ENCODE assay signal across 21 cellular contexts in the genomic region with DNA sequence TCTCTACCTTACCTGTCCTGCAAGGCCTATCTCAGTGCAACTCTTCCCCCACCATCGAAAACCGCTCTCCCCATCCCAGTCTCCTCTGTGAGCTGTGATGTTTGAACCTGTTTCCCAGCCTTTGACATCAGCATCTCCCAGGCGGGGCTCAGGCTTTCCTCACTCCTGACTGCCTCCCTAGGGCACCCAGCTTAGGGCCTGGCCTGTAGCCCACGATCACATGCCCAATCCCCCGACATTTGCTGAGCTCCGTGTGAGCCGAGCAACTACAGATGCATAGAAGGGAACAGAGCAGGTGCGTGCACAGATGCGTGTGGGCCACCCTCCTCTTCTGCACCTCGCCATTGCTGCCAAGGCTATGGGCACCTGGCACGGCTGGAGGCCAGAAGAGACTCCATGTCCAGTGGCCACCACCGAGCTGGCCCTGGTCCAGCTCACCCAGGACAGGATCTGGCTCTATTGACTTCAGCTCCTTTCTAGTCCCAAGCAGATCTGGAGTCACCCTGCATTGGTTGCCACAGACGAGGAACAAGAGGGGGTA. TPM values are rescaled to one million over a fixed set of nuclear protein-coding genes. Genes with fewer than 3 reads are reported as not detected.
DNase-seq lines count a peak whose midpoint lies in the region; ATAC-seq, FAIRE-seq and TF ChIP-seq lines count a peak whose summit lies in the region.
"Had no signal": no experiment of that assay in that cellular context is flagged by ENCODE, and none has a peak within 500 bp of the region (broad histone marks: within the 10 kb centered on the region; RNA-seq: fewer than 3 reads in every experiment).

No MANE protein-coding gene starts in this region.

- H3K4me1 ChIP-seq in OCI-LY3 (ENCODE audit: low read length) (peaks cover 17% of the 10 kb centered on the region), mesenchymal stem cell (ENCODE audit: control insufficient read depth, insufficient read depth, low read depth, low read length) (peaks cover 22% of the 10 kb centered on the region), small intestine (ENCODE audit: control insufficient read depth in 2 of 2, insufficient read depth in 1 of 2, low read depth in 1 of 2, low read length in 1 of 2) (no peaks in the 10 kb centered on the region)

- CTCF ChIA-PET in activated CD8-positive, alpha-beta T cell treated with anti-CD3 and anti-CD28 coated beads, Interleukin-2, amount 10 ng/mL, durations not matched to agents 7 days and 5 days (lab: Charles Lee), result no interaction called here
- CTCF ChIA-PET in activated CD8-positive, alpha-beta T cell treated with anti-CD3 and anti-CD28 coated beads for 36 hours (lab: Charles Lee), result no interaction called here

- no peaks in the 10 kb centered on the region for H3K9me3 Mint-ChIP-seq in activated CD8-positive, alpha-beta T cell treated with anti-CD3 and anti-CD28 coated beads, Interleukin-2, amount 10 ng/mL, durations not matched to agents 7 days and 5 days (ENCODE audit: insufficient read depth)
- H3K9me3 Mint-ChIP-seq in activated CD8-positive, alpha-beta T cell treated with anti-CD3 and anti-CD28 coated beads for 36 hours, result no peaks in the 10 kb centered on the region
- H3K9me3 Mint-ChIP-seq in stimulated activated memory B cell treated with anti-CD40 and anti-IgM and Interleukin-4, amounts not matched to agents 10 μg/mL and 1 μg/mL and 100 μg/mL, for 72 hours, result no peaks in the 10 kb centered on the region

- FAIRE-seq in small intestine (lab: Jason Lieb, UNC), result no peak
- FAIRE-seq: A204.1, G401.6 had no signal

- no peak overlapping the region for H3K4me3 Mint-ChIP-seq in activated CD8-positive, alpha-beta T cell treated with anti-CD3 and anti-CD28 coated beads, Interleukin-2, amount 10 ng/mL, durations not matched to agents 7 days and 5 days
- no peak overlapping the region for H3K4me3 Mint-ChIP-seq in activated CD8-positive, alpha-beta T cell treated with anti-CD3 and anti-CD28 coated beads for 36 hours
- H3K4me3 Mint-ChIP-seq in stimulated activated memory B cell treated with anti-CD40 and anti-IgM and Interleukin-4, amounts not matched to agents 10 μg/mL and 1 μg/mL and 100 μg/mL, for 72 hours, result no peak overlapping the region
- H3K4me3 Mint-ChIP-seq: CD14-positive monocyte had no signal

- H2AK5ac ChIP-seq in mesenchymal stem cell (ENCODE audit: low read length, severe bottlenecking), result peak overlapping the region; percentile 7

- no peak for TF ChIP-seq CTCF in activated CD8-positive, alpha-beta T cell treated with anti-CD3 and anti-CD28 coated beads for 36 hours (IDR thresholded peaks at IDR 0.05)
- TF ChIP-seq CTCF in OCI-LY3 (IDR thresholded peaks at IDR 0.05; ENCODE audit: low read depth, low read length), result no peak

- H3K4me2 ChIP-seq in OCI-LY3 (ENCODE audit: low read length) (peak overlapping the region; percentile 37), mesenchymal stem cell (ENCODE audit: low read length, poor library complexity, severe bottlenecking) (no peak overlapping the region)

- DNase-seq in activated CD8-positive, alpha-beta T cell treated with anti-CD3 and anti-CD28 coated beads, Interleukin-2, amount 10 ng/mL, durations not matched to agents 7 days and 5 days, result no peak
- DNase-seq in activated CD8-positive, alpha-beta T cell treated with anti-CD3 and anti-CD28 coated beads for 36 hours, result no peak
- DNase-seq in mesenchymal stem cell (no peak), small intestine (no peak), head of caudate nucleus (no peak)
- DNase-seq: Caco-2, DND-41, GM23248, KBM-7, NCI-H1048, NCI-H1436 treated with DMSO at 0.1 percent for 48 hours, NCI-H2029 treated with DMSO at 0.1 percent for 48 hours, NCI-H510A treated with DMSO at 0.1 percent for 48 hours, NCI-H82 had no signal

- H3K27me3 ChIP-seq in OCI-LY3 (ENCODE audit: low read depth, low read length), result peaks cover 35% of the 10 kb centered on the region
- peaks cover 0 to 17% of the 10 kb centered on the region in 2 experiments for H3K27me3 ChIP-seq in mesenchymal stem cell (ENCODE audit: control insufficient read depth in 1 of 2, insufficient read depth in 1 of 2, low read length in 2 of 2)
- no peaks in the 10 kb centered on the region for H3K27me3 ChIP-seq in small intestine (ENCODE audit: control insufficient read depth in 2 of 2, insufficient read depth in 2 of 2, low read length in 2 of 2)

- H3K14ac ChIP-seq in mesenchymal stem cell (ENCODE audit: low read length in 2 of 2), result no peak overlapping the region

- no peak overlapping the region for H2BK15ac ChIP-seq in mesenchymal stem cell (ENCODE audit: low read depth, poor library complexity, severe bottlenecking)

- peaks cover 8% of the 10 kb centered on the region for H3K27me3 Mint-ChIP-seq in activated CD8-positive, alpha-beta T cell treated with anti-CD3 and anti-CD28 coated beads, Interleukin-2, amount 10 ng/mL, durations not matched to agents 7 days and 5 days (ENCODE audit: low read depth)
- H3K27me3 Mint-ChIP-seq in activated CD8-positive, alpha-beta T cell treated with anti-CD3 and anti-CD28 coated beads for 36 hours, result no peaks in the 10 kb centered on the region
- peaks cover 22% of the 10 kb centered on the region for H3K27me3 Mint-ChIP-seq in stimulated activated memory B cell treated with anti-CD40 and anti-IgM and Interleukin-4, amounts not matched to agents 10 μg/mL and 1 μg/mL and 100 μg/mL, for 72 hours

- H3K79me2 ChIP-seq in OCI-LY3 (ENCODE audit: low read length), result no peaks in the 10 kb centered on the region

- POLR2A ChIA-PET in activated CD8-positive, alpha-beta T cell treated with anti-CD3 and anti-CD28 coated beads, Interleukin-2, amount 10 ng/mL, durations not matched to agents 7 days and 5 days (lab: Charles Lee), result no interaction called here
- POLR2A ChIA-PET in activated CD8-positive, alpha-beta T cell treated with anti-CD3 and anti-CD28 coated beads for 36 hours (lab: Charles Lee), result no interaction called here

- no peak for ATAC-seq in activated CD8-positive, alpha-beta T cell treated with anti-CD3 and anti-CD28 coated beads, Interleukin-2, amount 10 ng/mL, durations not matched to agents 7 days and 5 days
- ATAC-seq in activated CD8-positive, alpha-beta T cell treated with anti-CD3 and anti-CD28 coated beads for 36 hours, result no peak
- ATAC-seq in stimulated activated memory B cell treated with anti-CD40 and anti-IgM and Interleukin-4, amounts not matched to agents 10 μg/mL and 1 μg/mL and 100 μg/mL, for 72 hours, result peak; percentile 21
- ATAC-seq in GM21423 (IDR thresholded peaks at IDR 0.05; ENCODE audit: unreplicated experiment), result no peak
- ATAC-seq: Panc1 had no signal

- WGBS in mesenchymal stem cell, result 91% methylated on average over 13 of the region's 13 CpGs
- 75 to 88% (median 77%) methylated on average over 13 of the region's 13 CpGs for WGBS in small intestine, 3 donors

- H4K20me1 ChIP-seq in OCI-LY3 (ENCODE audit: insufficient read depth, low read length), result no peaks in the 10 kb centered on the region

- H3K9me3 ChIP-seq in OCI-LY3 (ENCODE audit: insufficient read depth, low read length), result no peaks in the 10 kb centered on the region
- no peaks in the 10 kb centered on the region for H3K9me3 ChIP-seq in mesenchymal stem cell (ENCODE audit: control insufficient read depth, low read length)
- H3K9me3 ChIP-seq in small intestine (ENCODE audit: control insufficient read depth, low read depth), result no peaks in the 10 kb centered on the region
- H3K9me3 ChIP-seq: Caco-2 had no signal

- no peak overlapping the region for H4K8ac ChIP-seq in mesenchymal stem cell (ENCODE audit: low read length)

- no peak overlapping the region for H2BK12ac ChIP-seq in mesenchymal stem cell (ENCODE audit: low read length in 2 of 2)

- H3K27ac Mint-ChIP-seq in activated CD8-positive, alpha-beta T cell treated with anti-CD3 and anti-CD28 coated beads, Interleukin-2, amount 10 ng/mL, durations not matched to agents 7 days and 5 days, result peak overlapping the region; percentile 6
- no peak overlapping the region for H3K27ac Mint-ChIP-seq in activated CD8-positive, alpha-beta T cell treated with anti-CD3 and anti-CD28 coated beads for 36 hours
- H3K27ac Mint-ChIP-seq in stimulated activated memory B cell treated with anti-CD40 and anti-IgM and Interleukin-4, amounts not matched to agents 10 μg/mL and 1 μg/mL and 100 μg/mL, for 72 hours, result peak overlapping the region; percentile 62

- no peak overlapping the region for H3K4ac ChIP-seq in mesenchymal stem cell (ENCODE audit: low read depth in 1 of 2, low read length in 2 of 2)

- no peak overlapping the region for H2BK120ac ChIP-seq in mesenchymal stem cell (ENCODE audit: low read depth, low read length)

- H2AFZ ChIP-seq in OCI-LY3 (ENCODE audit: low read depth, low read length) (no peak overlapping the region), mesenchymal stem cell (ENCODE audit: low read depth, low read length) (no peak overlapping the region)
- H2AFZ ChIP-seq: GM23248 had no signal

- no peak overlapping the region for H3K9ac ChIP-seq in OCI-LY3 (ENCODE audit: low read length)
- no peak overlapping the region for H3K9ac ChIP-seq in mesenchymal stem cell (ENCODE audit: low read length)
- H3K9ac ChIP-seq: GM23248 had no signal

- H3K36me3 ChIP-seq in OCI-LY3 (replicated peaks; ENCODE audit: low read depth, low read length), result no peaks in the 10 kb centered on the region
- no peaks in the 10 kb centered on the region for H3K36me3 ChIP-seq in mesenchymal stem cell (ENCODE audit: control insufficient read depth in 1 of 2, insufficient read depth in 2 of 2, low read depth in 1 of 2, low read length in 2 of 2)
- no peaks in the 10 kb centered on the region for H3K36me3 ChIP-seq in small intestine (ENCODE audit: control insufficient read depth in 2 of 2, insufficient read depth in 2 of 2, low read length in 2 of 2)

- no peaks in the 10 kb centered on the region for H3K36me3 Mint-ChIP-seq in activated CD8-positive, alpha-beta T cell treated with anti-CD3 and anti-CD28 coated beads, Interleukin-2, amount 10 ng/mL, durations not matched to agents 7 days and 5 days (ENCODE audit: low read depth)
- no peaks in the 10 kb centered on the region for H3K36me3 Mint-ChIP-seq in activated CD8-positive, alpha-beta T cell treated with anti-CD3 and anti-CD28 coated beads for 36 hours (ENCODE audit: low read depth)
- no peaks in the 10 kb centered on the region for H3K36me3 Mint-ChIP-seq in stimulated activated memory B cell treated with anti-CD40 and anti-IgM and Interleukin-4, amounts not matched to agents 10 μg/mL and 1 μg/mL and 100 μg/mL, for 72 hours
- H3K36me3 Mint-ChIP-seq: CD14-positive monocyte had no signal

- no peaks in the 10 kb centered on the region for H3K4me1 Mint-ChIP-seq in activated CD8-positive, alpha-beta T cell treated with anti-CD3 and anti-CD28 coated beads, Interleukin-2, amount 10 ng/mL, durations not matched to agents 7 days and 5 days (ENCODE audit: low read depth)
- H3K4me1 Mint-ChIP-seq in activated CD8-positive, alpha-beta T cell treated with anti-CD3 and anti-CD28 coated beads for 36 hours (ENCODE audit: low read depth), result no peaks in the 10 kb centered on the region
- peaks cover 18% of the 10 kb centered on the region for H3K4me1 Mint-ChIP-seq in stimulated activated memory B cell treated with anti-CD40 and anti-IgM and Interleukin-4, amounts not matched to agents 10 μg/mL and 1 μg/mL and 100 μg/mL, for 72 hours

- intact Hi-C loops in activated CD8-positive, alpha-beta T cell treated with anti-CD3 and anti-CD28 coated beads for 36 hours (cut with micrococcal nuclease), result no loop called here
- intact Hi-C loops in head of caudate nucleus (cut with DNase I), result no loop called here

- H3K79me1 ChIP-seq in mesenchymal stem cell (replicated peaks; ENCODE audit: low read length, poor library complexity, severe bottlenecking), result no peaks in the 10 kb centered on the region

- H3K18ac ChIP-seq in mesenchymal stem cell (ENCODE audit: low read depth in 1 of 2, low read length in 2 of 2), result no peak overlapping the region

- H3K4me3 ChIP-seq in OCI-LY3 (ENCODE audit: low read length) (no peak overlapping the region), mesenchymal stem cell (ENCODE audit: insufficient read depth in 1 of 2, low read depth in 1 of 2, low read length in 2 of 2) (no peak overlapping the region), small intestine (ENCODE audit: low read depth in 1 of 2, low read length in 2 of 2) (no peak overlapping the region)
- H3K4me3 ChIP-seq: GM23248 had no signal

- H3K27ac ChIP-seq in OCI-LY3 (ENCODE audit: low read length) (no peak overlapping the region), mesenchymal stem cell (ENCODE audit: low read length, poor library complexity, severe bottlenecking) (no peak overlapping the region), small intestine (ENCODE audit: low read depth in 1 of 2, low read length in 1 of 2) (no peak overlapping the region)
- H3K27ac ChIP-seq: GM23248 had no signal

- H3K23ac ChIP-seq in mesenchymal stem cell (ENCODE audit: low read length in 2 of 2), result no peak overlapping the region

- no peak overlapping the region for H2BK5ac ChIP-seq in mesenchymal stem cell (ENCODE audit: low read depth, low read length, poor library complexity, severe bottlenecking)

- H4K91ac ChIP-seq in mesenchymal stem cell (ENCODE audit: low read length), result no peak overlapping the region

RNA-seq across cellular contexts. Expression of gene CMIP, which starts 35.5 kb away (rescaled TPM):
- total RNA-seq in activated CD8-positive, alpha-beta T cell treated with anti-CD3 and anti-CD28 coated beads, Interleukin-2, amount 10 ng/mL, durations not matched to agents 7 days and 5 days, result 10 to 100 TPM; 62.5 to 70.4 TPM
- total RNA-seq in activated CD8-positive, alpha-beta T cell treated with anti-CD3 and anti-CD28 coated beads for 36 hours, result 10 to 100 TPM; 37.6 to 38.5 TPM
- polyA plus RNA-seq in mesenchymal stem cell (2013, experiment 1 of 2), result 34.5 TPM
- 34.1 TPM for polyA plus RNA-seq in mesenchymal stem cell (2013, experiment 2 of 2)
- 10 to 100 TPM; 43.8 to 74.7 (median 43.9) TPM for polyA plus RNA-seq in small intestine
